In the genomic region with DNA sequence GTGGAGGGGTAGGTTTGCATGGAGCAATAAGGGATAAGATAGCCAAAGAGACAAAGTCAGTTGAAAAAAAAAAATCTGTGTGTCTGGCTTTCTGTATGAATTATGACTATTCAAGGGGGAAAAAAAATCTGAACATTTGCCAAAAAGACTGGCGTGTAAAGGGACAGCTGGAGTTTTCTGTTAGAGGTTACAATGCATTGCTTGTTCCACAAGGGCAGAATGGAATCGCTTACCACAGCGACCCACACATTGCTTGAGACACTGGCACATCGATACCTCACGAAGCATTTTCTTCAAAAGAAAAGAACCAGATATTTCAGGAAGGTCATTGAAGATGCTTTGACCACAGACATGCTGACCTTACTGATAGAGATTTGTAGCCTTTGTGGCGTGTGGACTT, we compare ENCODE assay signal across 12 cellular contexts.
A peak's percentile ranks its signal among the peaks of the same experiment; 100 is the strongest.
DNase-seq lines count a peak whose midpoint lies in the region; ATAC-seq and TF ChIP-seq lines count a peak whose summit lies in the region.
"Had no signal": no experiment of that assay in that cellular context is flagged by ENCODE, and none has a peak within 500 bp of the region (broad histone marks: within the 10 kb centered on the region; RNA-seq: fewer than 3 reads in every experiment).

No MANE protein-coding gene starts in this region.

- H3K27me3 Mint-ChIP-seq in natural killer cell treated with Interleukin-12 subunit alpha and Interleukin-12 subunit beta and Interleukin-15 and Interleukin-18, amount 100 ng/mL, for 72 hours, result no peaks in the 10 kb centered on the region
- no peaks in the 10 kb centered on the region for H3K27me3 Mint-ChIP-seq in natural killer cell (ENCODE audit: low read depth in 2 of 2)
- H3K27me3 Mint-ChIP-seq: activated CD4-positive, alpha-beta memory T cell treated with anti-CD3 and anti-CD28 coated beads for 36 hours had no signal

- H3K4me3 ChIP-seq in right cardiac atrium (ENCODE audit: low read length) (no peak overlapping the region), sigmoid colon (no peak overlapping the region)

- intact Hi-C loops in natural killer cell (cut with micrococcal nuclease), result no loop called here
- intact Hi-C loops in right cardiac atrium (cut with DNase I), result no loop called here
- intact Hi-C loops in posterior vena cava (cut with DNase I), result no loop called here
- intact Hi-C loops in sigmoid colon (cut with DNase I), result no loop called here

- H3K4me3 Mint-ChIP-seq in natural killer cell treated with Interleukin-12 subunit alpha and Interleukin-12 subunit beta and Interleukin-15 and Interleukin-18, amount 100 ng/mL, for 72 hours, result peak overlapping the region; percentile 4
- no peak overlapping the region for H3K4me3 Mint-ChIP-seq in natural killer cell
- H3K4me3 Mint-ChIP-seq: activated CD4-positive, alpha-beta memory T cell treated with anti-CD3 and anti-CD28 coated beads for 36 hours; T-helper 1 cell treated with Interleukin-12 subunit alpha and Interleukin-12 subunit beta and Interleukin-4 antibody, amounts not matched to agents 30 μg/mL and 1 μg/mL, for 36 hours had no signal

- H3K36me3 Mint-ChIP-seq in natural killer cell treated with Interleukin-12 subunit alpha and Interleukin-12 subunit beta and Interleukin-15 and Interleukin-18, amount 100 ng/mL, for 72 hours, result peaks cover 14% of the 10 kb centered on the region
- H3K36me3 Mint-ChIP-seq in natural killer cell, result no peaks in the 10 kb centered on the region
- H3K36me3 Mint-ChIP-seq: activated CD4-positive, alpha-beta memory T cell treated with anti-CD3 and anti-CD28 coated beads for 36 hours had no signal

- no peak for TF ChIP-seq POLR2A in sigmoid colon (IDR thresholded peaks at IDR 0.05)

- H3K27ac Mint-ChIP-seq in natural killer cell treated with Interleukin-12 subunit alpha and Interleukin-12 subunit beta and Interleukin-15 and Interleukin-18, amount 100 ng/mL, for 72 hours, result peak overlapping the region; percentile 17 to 72
- no peak overlapping the region for H3K27ac Mint-ChIP-seq in natural killer cell
- H3K27ac Mint-ChIP-seq: activated CD4-positive, alpha-beta memory T cell treated with anti-CD3 and anti-CD28 coated beads for 36 hours had no signal

- peaks cover 2% of the 10 kb centered on the region for H3K9me3 Mint-ChIP-seq in natural killer cell treated with Interleukin-12 subunit alpha and Interleukin-12 subunit beta and Interleukin-15 and Interleukin-18, amount 100 ng/mL, for 72 hours
- H3K9me3 Mint-ChIP-seq in natural killer cell, result peaks cover 0 to 3% of the 10 kb centered on the region in 2 donors

- no peaks in the 10 kb centered on the region for H3K36me3 ChIP-seq in sigmoid colon

- no peak for DNase-seq in natural killer cell treated with Interleukin-12 subunit alpha and Interleukin-12 subunit beta and Interleukin-15 and Interleukin-18, amount 100 ng/mL, for 72 hours (ENCODE audit: low spot score)
- DNase-seq in natural killer cell (no peak), right cardiac atrium (no peak), posterior vena cava (ENCODE audit: low spot score) (no peak), sigmoid colon (no peak), hepatic stellate cell (ENCODE audit: low spot score) (no peak)
- DNase-seq in activated T-cell treated with anti-CD3 and anti-CD28 coated beads, Interleukin-2, amount 50 U/mL, for 1 hour, result no peak
- DNase-seq: activated CD4-positive, alpha-beta memory T cell treated with anti-CD3 and anti-CD28 coated beads for 36 hours; HCEC 1CT; stimulated activated naive CD8-positive, alpha-beta T cell treated with anti-CD3 and anti-CD28 coated beads, Interleukin-15, Interleukin-2, amounts not matched to agents 100 U/mL and 50 U/mL, for 24 hours had no signal

- WGBS in right cardiac atrium, result 23% methylated on average over 6 of the region's 6 CpGs
- 39 to 56% methylated on average over 6 of the region's 6 CpGs for WGBS in sigmoid colon, 2 donors

- TF ChIP-seq EP300 in sigmoid colon (IDR thresholded peaks at IDR 0.05), result no peak

- no peaks in the 10 kb centered on the region for H3K9me3 ChIP-seq in right cardiac atrium (ENCODE audit: control insufficient read depth, low read length)
- H3K9me3 ChIP-seq in sigmoid colon, result no peaks in the 10 kb centered on the region

- ATAC-seq in natural killer cell treated with Interleukin-12 subunit alpha and Interleukin-12 subunit beta and Interleukin-15 and Interleukin-18, amount 100 ng/mL, for 72 hours, result no peak
- ATAC-seq in natural killer cell, result no peak
- ATAC-seq in SK-N-SH treated with all-trans-retinoic acid at 6 μM for 48 hours, result peak; percentile 51; the same call in 2 of the 3 replicates
- peak; percentile 68 to 70 for ATAC-seq in right cardiac atrium
- ATAC-seq: stimulated activated naive CD8-positive, alpha-beta T cell treated with anti-CD3 and anti-CD28 coated beads, Interleukin-15, Interleukin-2, amounts not matched to agents 100 U/mL and 50 U/mL, for 24 hours had no signal

- H3K27ac ChIP-seq in right cardiac atrium (ENCODE audit: low read length) (no peak overlapping the region), sigmoid colon (peak overlapping the region in 1 of 4 donors; percentile 38)

- peaks cover 28 to 31% of the 10 kb centered on the region in 2 donors for H3K4me1 Mint-ChIP-seq in natural killer cell treated with Interleukin-12 subunit alpha and Interleukin-12 subunit beta and Interleukin-15 and Interleukin-18, amount 100 ng/mL, for 72 hours (ENCODE audit: low read depth in 2 of 2)
- H3K4me1 Mint-ChIP-seq in natural killer cell, result peaks cover 22 to 27% of the 10 kb centered on the region in 2 donors

- H3K27me3 ChIP-seq in right cardiac atrium (ENCODE audit: control insufficient read depth, insufficient read depth), result no peaks in the 10 kb centered on the region
- H3K27me3 ChIP-seq in sigmoid colon, result no peaks in the 10 kb centered on the region

- peaks cover 3% of the 10 kb centered on the region for H3K4me1 ChIP-seq in right cardiac atrium (ENCODE audit: control insufficient read depth, insufficient read depth, low read length)
- peaks cover 0 to 6% (median 0%) of the 10 kb centered on the region in 4 donors for H3K4me1 ChIP-seq in sigmoid colon

- TF ChIP-seq CTCF in natural killer cell (IDR thresholded peaks at IDR 0.05) (no peak), sigmoid colon (IDR thresholded peaks at IDR 0.05) (no peak)

TF ChIP-seq in SK-N-SH treated with all-trans-retinoic acid at 6 μM for 48 hours, 23 proteins besides CTCF, POLR2A, EP300 and RAD21 (continues in another document):
- TF ChIP-seq ZNF70 (CRISPR knock-in tag; IDR thresholded peaks at IDR 0.05) (no peak), BACH2 (CRISPR knock-in tag; IDR thresholded peaks at IDR 0.05; ENCODE audit: borderline replicate concordance) (no peak), RARB (CRISPR knock-in tag; IDR thresholded peaks at IDR 0.05) (no peak), TCF4 (CRISPR knock-in tag; IDR thresholded peaks at IDR 0.05; ENCODE audit: borderline replicate concordance) (no peak), TOX (CRISPR knock-in tag; IDR thresholded peaks at IDR 0.05; ENCODE audit: borderline replicate concordance) (no peak), ESRRG (CRISPR knock-in tag; IDR thresholded peaks at IDR 0.05) (no peak), ISL1 (CRISPR knock-in tag; IDR thresholded peaks at IDR 0.05) (no peak; the same call in 1 of the 2 replicates), SNAI2 (CRISPR knock-in tag; IDR thresholded peaks at IDR 0.05) (no peak), ZNF8 (CRISPR knock-in tag; IDR thresholded peaks at IDR 0.05) (no peak), ZFP30 (CRISPR knock-in tag; IDR thresholded peaks at IDR 0.05) (no peak), PPARA (CRISPR knock-in tag; IDR thresholded peaks at IDR 0.05; ENCODE audit: borderline replicate concordance) (no peak)
- TF ChIP-seq, protein P1, sequence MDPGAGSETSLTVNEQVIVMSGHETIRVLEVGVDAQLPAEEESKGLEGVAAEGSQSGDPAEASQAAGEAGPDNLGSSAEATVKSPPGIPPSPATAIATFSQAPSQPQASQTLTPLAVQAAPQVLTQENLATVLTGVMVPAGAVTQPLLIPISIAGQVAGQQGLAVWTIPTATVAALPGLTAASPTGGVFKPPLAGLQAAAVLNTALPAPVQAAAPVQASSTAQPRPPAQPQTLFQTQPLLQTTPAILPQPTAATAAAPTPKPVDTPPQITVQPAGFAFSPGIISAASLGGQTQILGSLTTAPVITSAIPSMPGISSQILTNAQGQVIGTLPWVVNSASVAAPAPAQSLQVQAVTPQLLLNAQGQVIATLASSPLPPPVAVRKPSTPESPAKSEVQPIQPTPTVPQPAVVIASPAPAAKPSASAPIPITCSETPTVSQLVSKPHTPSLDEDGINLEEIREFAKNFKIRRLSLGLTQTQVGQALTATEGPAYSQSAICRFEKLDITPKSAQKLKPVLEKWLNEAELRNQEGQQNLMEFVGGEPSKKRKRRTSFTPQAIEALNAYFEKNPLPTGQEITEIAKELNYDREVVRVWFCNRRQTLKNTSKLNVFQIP (CRISPR knock-in tag; IDR thresholded peaks at IDR 0.05; ENCODE audit: borderline replicate concordance, low read depth), result no peak
- TF ChIP-seq, protein P2, sequence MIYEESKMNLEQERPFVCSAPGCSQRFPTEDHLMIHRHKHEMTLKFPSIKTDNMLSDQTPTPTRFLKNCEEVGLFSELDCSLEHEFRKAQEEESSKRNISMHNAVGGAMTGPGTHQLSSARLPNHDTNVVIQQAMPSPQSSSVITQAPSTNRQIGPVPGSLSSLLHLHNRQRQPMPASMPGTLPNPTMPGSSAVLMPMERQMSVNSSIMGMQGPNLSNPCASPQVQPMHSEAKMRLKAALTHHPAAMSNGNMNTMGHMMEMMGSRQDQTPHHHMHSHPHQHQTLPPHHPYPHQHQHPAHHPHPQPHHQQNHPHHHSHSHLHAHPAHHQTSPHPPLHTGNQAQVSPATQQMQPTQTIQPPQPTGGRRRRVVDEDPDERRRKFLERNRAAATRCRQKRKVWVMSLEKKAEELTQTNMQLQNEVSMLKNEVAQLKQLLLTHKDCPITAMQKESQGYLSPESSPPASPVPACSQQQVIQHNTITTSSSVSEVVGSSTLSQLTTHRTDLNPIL (CRISPR knock-in tag; IDR thresholded peaks at IDR 0.05; ENCODE audit: low read depth), result no peak
- TF ChIP-seq, protein P3, sequence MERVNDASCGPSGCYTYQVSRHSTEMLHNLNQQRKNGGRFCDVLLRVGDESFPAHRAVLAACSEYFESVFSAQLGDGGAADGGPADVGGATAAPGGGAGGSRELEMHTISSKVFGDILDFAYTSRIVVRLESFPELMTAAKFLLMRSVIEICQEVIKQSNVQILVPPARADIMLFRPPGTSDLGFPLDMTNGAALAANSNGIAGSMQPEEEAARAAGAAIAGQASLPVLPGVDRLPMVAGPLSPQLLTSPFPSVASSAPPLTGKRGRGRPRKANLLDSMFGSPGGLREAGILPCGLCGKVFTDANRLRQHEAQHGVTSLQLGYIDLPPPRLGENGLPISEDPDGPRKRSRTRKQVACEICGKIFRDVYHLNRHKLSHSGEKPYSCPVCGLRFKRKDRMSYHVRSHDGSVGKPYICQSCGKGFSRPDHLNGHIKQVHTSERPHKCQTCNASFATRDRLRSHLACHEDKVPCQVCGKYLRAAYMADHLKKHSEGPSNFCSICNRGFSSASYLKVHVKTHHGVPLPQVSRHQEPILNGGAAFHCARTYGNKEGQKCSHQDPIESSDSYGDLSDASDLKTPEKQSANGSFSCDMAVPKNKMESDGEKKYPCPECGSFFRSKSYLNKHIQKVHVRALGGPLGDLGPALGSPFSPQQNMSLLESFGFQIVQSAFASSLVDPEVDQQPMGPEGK (CRISPR knock-in tag; IDR thresholded peaks at IDR 0.05; ENCODE audit: borderline replicate concordance), result no peak

Comparison
In these comparisons a context has a peak if more than half of its experiments do, and no peak if none do; other contexts are left out.
1. H3K27ac Mint-ChIP-seq: peak in natural killer cell treated with Interleukin-12 subunit alpha and Interleukin-12 subunit beta and Interleukin-15 and Interleukin-18, amount 100 ng/mL, for 72 hours (2 of 2); none in natural killer cell (0 of 2).
2. ATAC-seq: peak in SK-N-SH treated with all-trans-retinoic acid at 6 μM for 48 hours (single experiment) and right cardiac atrium (2 of 2); none in natural killer cell treated with Interleukin-12 subunit alpha and Interleukin-12 subunit beta and Interleukin-15 and Interleukin-18, amount 100 ng/mL, for 72 hours (0 of 2) and natural killer cell (0 of 3).